22 cellular contexts compared by ENCODE assay signal in the genomic region with DNA sequence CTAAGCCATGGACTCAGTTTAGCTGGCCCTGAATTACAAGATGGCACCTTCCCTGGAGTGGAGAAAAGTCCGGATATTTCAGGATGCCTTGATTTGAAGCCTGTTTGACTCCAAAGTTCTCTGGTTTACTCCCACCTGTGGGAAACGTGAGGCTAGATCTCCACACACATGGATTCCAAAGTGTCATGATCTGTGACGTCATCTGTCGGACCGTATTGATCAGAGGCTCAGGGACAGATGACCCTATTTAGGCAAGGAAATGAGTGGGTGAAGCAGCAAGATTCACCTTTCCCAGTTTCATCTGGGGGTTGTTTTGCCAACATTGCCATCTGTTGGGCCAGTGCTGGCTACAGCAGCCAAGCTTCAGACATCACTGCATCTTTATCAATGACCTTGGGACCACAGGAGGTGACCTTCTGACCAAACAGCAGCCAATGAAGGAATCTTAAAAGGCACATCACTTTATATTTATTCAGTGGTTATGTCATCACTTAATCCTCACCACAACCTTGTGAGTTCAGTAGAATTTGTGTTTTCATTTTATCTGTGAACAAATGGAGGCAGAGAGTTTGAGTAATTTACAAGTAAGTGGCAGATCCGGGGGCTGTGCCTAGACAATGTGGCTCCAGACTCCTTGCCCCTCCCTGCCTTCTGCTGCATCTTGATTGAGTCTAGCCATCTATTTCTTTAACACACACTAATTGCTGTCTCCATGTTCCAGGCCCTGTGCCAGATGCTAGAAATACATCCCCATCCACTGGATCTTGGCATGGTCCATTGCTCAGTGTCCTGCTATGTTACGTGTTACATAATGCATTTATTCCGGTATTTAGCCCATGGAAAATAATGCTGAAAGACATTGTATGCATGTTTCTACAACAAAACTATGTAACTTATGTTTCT. TPM values are rescaled to one million over a fixed set of nuclear protein-coding genes. Genes with fewer than 3 reads are reported as not detected.
"Had no signal": no experiment of that assay in that cellular context is flagged by ENCODE, and none has a peak within 500 bp of the region (broad histone marks: within the 10 kb centered on the region; RNA-seq: fewer than 3 reads in every experiment).

No MANE protein-coding gene starts in this region.

- H3K27me3 ChIP-seq: gastrocnemius medialis, ovary had no signal

- H3K9me3 Mint-ChIP-seq: activated naive CD4-positive, alpha-beta T cell treated with anti-CD3 and anti-CD28 coated beads, Interleukin-2, amount 50 U/mL, for 24 hours; central memory CD8-positive, alpha-beta T cell; neural crest cell; WTC11 had no signal

- H3K4me3 ChIP-seq: coronary artery, ovary, skin epidermis, transverse colon had no signal

- DNase-seq: activated CD4-positive, alpha-beta T cell treated with anti-CD3 and anti-CD28 coated beads for 48 hours; activated CD8-positive, alpha-beta memory T cell treated with anti-CD3 and anti-CD28 coated beads, Interleukin-2, amount 50 U/mL, for 4 hours; activated CD8-positive, alpha-beta T cell treated with anti-CD3 and anti-CD28 coated beads, Interleukin-2, amount 10 ng/mL, durations not matched to agents 7 days and 5 days; activated effector memory CD4-positive, alpha-beta T cell treated with anti-CD3 and anti-CD28 coated beads, Interleukin-2, amount 50 U/mL, for 16 hours; activated T-cell treated with anti-CD3 and anti-CD28 coated beads, Interleukin-2, amount 50 U/mL, for 48 hours; effector CD4-positive, alpha-beta T cell; left colon; ovary; stimulated activated CD4-positive, alpha-beta T cell treated with anti-CD3 and anti-CD28 coated beads, Interleukin-15, amount 100 ng/mL, for 24 hours; stimulated activated CD4-positive, alpha-beta T cell treated with anti-CD3 and anti-CD28 coated beads, Interleukin-4, amount 100 ng/mL, for 1 hour; stimulated activated naive CD4-positive, alpha-beta T cell treated with Interleukin-2 at 50 U/mL for 16 hours; substantia nigra; T-helper 17 cell; transverse colon had no signal

- H3K27ac ChIP-seq: coronary artery, ovary, skin epidermis, transverse colon had no signal

- H3K36me3 ChIP-seq: gastrocnemius medialis, heart right ventricle, ovary, transverse colon had no signal

- H3K4me1 Mint-ChIP-seq: activated naive CD4-positive, alpha-beta T cell treated with anti-CD3 and anti-CD28 coated beads, Interleukin-2, amount 50 U/mL, for 24 hours; central memory CD8-positive, alpha-beta T cell had no signal

- H3K36me3 Mint-ChIP-seq: activated naive CD4-positive, alpha-beta T cell treated with anti-CD3 and anti-CD28 coated beads, Interleukin-2, amount 50 U/mL, for 24 hours; WTC11 had no signal

- H3K27ac Mint-ChIP-seq: activated CD8-positive, alpha-beta T cell treated with anti-CD3 and anti-CD28 coated beads, Interleukin-2, amount 10 ng/mL, durations not matched to agents 7 days and 5 days; activated naive CD4-positive, alpha-beta T cell treated with anti-CD3 and anti-CD28 coated beads, Interleukin-2, amount 50 U/mL, for 24 hours; T-helper 17 cell; WTC11 had no signal

- ATAC-seq: activated CD8-positive, alpha-beta T cell treated with anti-CD3 and anti-CD28 coated beads, Interleukin-2, amount 10 ng/mL, durations not matched to agents 7 days and 5 days; gastrocnemius medialis; left colon; T-helper 17 cell; WTC11 had no signal

- H3K4me3 Mint-ChIP-seq: activated CD8-positive, alpha-beta T cell treated with anti-CD3 and anti-CD28 coated beads, Interleukin-2, amount 10 ng/mL, durations not matched to agents 7 days and 5 days; activated naive CD4-positive, alpha-beta T cell treated with anti-CD3 and anti-CD28 coated beads, Interleukin-2, amount 50 U/mL, for 24 hours; central memory CD8-positive, alpha-beta T cell had no signal

RNA-seq across cellular contexts. Expression of a gene that starts 1.5 kb away (rescaled TPM):
- total RNA-seq: activated CD8-positive, alpha-beta T cell treated with anti-CD3 and anti-CD28 coated beads, Interleukin-2, amount 10 ng/mL, durations not matched to agents 7 days and 5 days; T-helper 17 cell had no signal
